ENCODE assay signal across 19 cellular contexts in genomic region chr17:80498920-80499410, GRCh38. TPM values are rescaled to one million over a fixed set of nuclear protein-coding genes. Genes with fewer than 3 reads are reported as not detected.
DNase-seq lines count a peak whose midpoint lies in the region; ATAC-seq, FAIRE-seq and TF ChIP-seq lines count a peak whose summit lies in the region.
"Had no signal": no experiment of that assay in that cellular context is flagged by ENCODE, and none has a peak within 500 bp of the region (broad histone marks: within the 10 kb centered on the region; RNA-seq: fewer than 3 reads in every experiment).

No MANE protein-coding gene starts in this region.

- no peaks in the 10 kb centered on the region for H3K9me3 ChIP-seq in right atrium auricular region
- H3K9me3 ChIP-seq in astrocyte (ENCODE audit: insufficient read depth, low read depth, low read length) = no peaks in the 10 kb centered on the region
- no peaks in the 10 kb centered on the region for H3K9me3 ChIP-seq in neuron (ENCODE audit: low read length)
- no peaks in the 10 kb centered on the region for H3K9me3 ChIP-seq in testis
- H3K9me3 ChIP-seq in Caco-2 = no peaks in the 10 kb centered on the region

- intact Hi-C loops in Right ventricle myocardium superior (cut with DNase I) = no loop called here
- intact Hi-C loops in testis (cut with DNase I; ENCODE audit: low total_unique reads) = no loop called here
- intact Hi-C loops in Caco-2 (cut with micrococcal nuclease; ENCODE audit: unreplicated experiment) = no loop called here

- H3K27me3 Mint-ChIP-seq in astrocyte (ENCODE audit: low read depth, unreplicated experiment) = peaks cover 50% of the 10 kb centered on the region
- no peaks in the 10 kb centered on the region for H3K27me3 Mint-ChIP-seq in Caco-2 (ENCODE audit: insufficient read depth, unreplicated experiment)

- H3K9me3 Mint-ChIP-seq in astrocyte (ENCODE audit: unreplicated experiment) = no peaks in the 10 kb centered on the region
- no peaks in the 10 kb centered on the region for H3K9me3 Mint-ChIP-seq in Caco-2 (ENCODE audit: unreplicated experiment)

- H2AFZ ChIP-seq in astrocyte (ENCODE audit: low read depth, low read length) (peak overlapping the region; percentile 80), neuron (ENCODE audit: low read depth, low read length) (no peak overlapping the region)

- H3K4me1 ChIP-seq in right atrium auricular region = no peaks in the 10 kb centered on the region
- peaks cover 23% of the 10 kb centered on the region for H3K4me1 ChIP-seq in astrocyte (ENCODE audit: insufficient read depth, low read length)
- peaks cover 20% of the 10 kb centered on the region for H3K4me1 ChIP-seq in neuron (ENCODE audit: insufficient read depth, low read length)
- peaks cover 36% of the 10 kb centered on the region for H3K4me1 ChIP-seq in testis
- no peaks in the 10 kb centered on the region for H3K4me1 ChIP-seq in Caco-2

- H3K36me3 ChIP-seq in right atrium auricular region (no peaks in the 10 kb centered on the region), astrocyte (ENCODE audit: insufficient read depth, low read length) (no peaks in the 10 kb centered on the region), neuron (ENCODE audit: insufficient read depth, low read length) (no peaks in the 10 kb centered on the region), testis (ENCODE audit: low read depth, missing control alignments) (no peaks in the 10 kb centered on the region), Caco-2 (ENCODE audit: control insufficient read depth, insufficient read depth, low read length) (no peaks in the 10 kb centered on the region)

- POLR2A ChIA-PET in Caco-2 (lab: Charles Lee) = no interaction called here

- WGBS in testis, 2 donors = 78 to 100% methylated on average over 1 to 11 of the region's 11 CpGs

- H3K27ac ChIP-seq in right atrium auricular region = no peak overlapping the region
- peak overlapping the region; percentile 11 for H3K27ac ChIP-seq in astrocyte (ENCODE audit: low read depth, low read length)
- peak overlapping the region in 1 of 2 donors; percentile 41 for H3K27ac ChIP-seq in testis

- no peak overlapping the region for H3K4me3 Mint-ChIP-seq in astrocyte (ENCODE audit: unreplicated experiment)
- H3K4me3 Mint-ChIP-seq in Caco-2 (ENCODE audit: unreplicated experiment) = no peak overlapping the region
- H3K4me3 Mint-ChIP-seq: CD14-positive monocyte, H9 had no signal

- H3K27ac Mint-ChIP-seq in astrocyte (ENCODE audit: unreplicated experiment) = no peak overlapping the region
- H3K27ac Mint-ChIP-seq in Caco-2 (ENCODE audit: unreplicated experiment) = no peak overlapping the region
- H3K27ac Mint-ChIP-seq: CD14-positive monocyte, H9 had no signal

- H3K4me1 Mint-ChIP-seq in astrocyte (ENCODE audit: low read depth, unreplicated experiment) = peaks cover 13% of the 10 kb centered on the region
- no peaks in the 10 kb centered on the region for H3K4me1 Mint-ChIP-seq in Caco-2 (ENCODE audit: low read depth, unreplicated experiment)
- H3K4me1 Mint-ChIP-seq: CD14-positive monocyte had no signal

- CTCF ChIA-PET in Caco-2 (lab: Charles Lee) = no interaction called here

- peak; percentile 37 for DNase-seq in Right ventricle myocardium superior
- DNase-seq in right atrium auricular region (ENCODE audit: low spot score) = no peak
- no peak for DNase-seq in astrocyte (ENCODE audit: low read depth)
- DNase-seq in NCI-H146 treated with DMSO at 0.1 percent for 48 hours (lab: John Stamatoyannopoulos, UW; ENCODE audit: unreplicated experiment) = no peak
- no peak for DNase-seq in testis
- no peak for DNase-seq in NCI-H345 (lab: John Stamatoyannopoulos, UW)
- DNase-seq in Caco-2 = no peak
- DNase-seq: COR-L47, DMS53, H9, MV-4-11, NCI-H1417 treated with DMSO at 0.1 percent for 48 hours, NCI-H2029 treated with DMSO at 0.1 percent for 48 hours, NCI-H526 treated with DMSO at 0.1 percent for 48 hours had no signal

- no peak for FAIRE-seq in astrocyte (lab: Jason Lieb, UNC)

- H3K27me3 ChIP-seq in right atrium auricular region (no peaks in the 10 kb centered on the region), astrocyte (ENCODE audit: insufficient read depth, low read length) (peaks cover 5% of the 10 kb centered on the region), neuron (ENCODE audit: insufficient read depth, low read length) (no peaks in the 10 kb centered on the region), testis (no peaks in the 10 kb centered on the region), Caco-2 (replicated peaks; ENCODE audit: control insufficient read depth, insufficient read depth, low read length) (no peaks in the 10 kb centered on the region)

- no TSS peak for BruUV-seq in Caco-2 (replicated peaks; lab: Mats Ljungman, UMichigan)

- H3K79me2 ChIP-seq in astrocyte (ENCODE audit: insufficient read depth, low read length) = no peaks in the 10 kb centered on the region

- no peak for TF ChIP-seq POLR2A in testis (IDR thresholded peaks at IDR 0.05)

- H3K4me3 ChIP-seq in right atrium auricular region (no peak overlapping the region), astrocyte (ENCODE audit: insufficient read depth, low read depth, low read length) (no peak overlapping the region), neuron (ENCODE audit: low read length) (peak overlapping the region; percentile 40), testis (no peak overlapping the region), Caco-2 (ENCODE audit: low read depth, low read length) (no peak overlapping the region)

- peak overlapping the region; percentile 66 for H3K4me2 ChIP-seq in astrocyte (ENCODE audit: low read length)

- no peaks in the 10 kb centered on the region for H3K36me3 Mint-ChIP-seq in astrocyte (ENCODE audit: low read depth, unreplicated experiment)
- H3K36me3 Mint-ChIP-seq in Caco-2 (ENCODE audit: insufficient read depth, unreplicated experiment) = no peaks in the 10 kb centered on the region
- H3K36me3 Mint-ChIP-seq: CD14-positive monocyte had no signal

- no peaks in the 10 kb centered on the region for H4K20me1 ChIP-seq in astrocyte (ENCODE audit: insufficient read depth, low read length)

- no peak for ATAC-seq in Right ventricle myocardium superior (ENCODE audit: poor library complexity)
- ATAC-seq: Panc1, SK-N-SH treated with all-trans-retinoic acid at 6 μM for 48 hours had no signal

- H3K9ac ChIP-seq in astrocyte (ENCODE audit: low read length) = peak overlapping the region; percentile 54

- TF ChIP-seq CTCF in right atrium auricular region (IDR thresholded peaks at IDR 0.05) (no peak), astrocyte (IDR thresholded peaks at IDR 0.05; ENCODE audit: insufficient read depth, low read depth, low read length) (no peak), testis (IDR thresholded peaks at IDR 0.05) (no peak), Caco-2 (IDR thresholded peaks at IDR 0.05; ENCODE audit: insufficient read depth in 1 of 2, low read depth in 1 of 2, low read length in 1 of 2, severe bottlenecking in 1 of 2, unreplicated experiment in 1 of 2) (no peak)

RNA-seq across cellular contexts. Expression of gene NPTX1, which starts 22.6 kb away (rescaled TPM):
- total RNA-seq in Right ventricle myocardium superior (not detected), right atrium auricular region (not detected), astrocyte (0.43 and 0.48 TPM in 2 replicates), testis (1 to 10 TPM; 1.7 to 3.8 TPM), Caco-2 (2022) (0.57 and 1.5 TPM in 2 replicates)
- polyA plus RNA-seq in testis (ENCODE audit: insufficient read depth, low read depth, low replicate concordance) = 3.7 TPM
- total RNA-seq: Right ventricle myocardium inferior had no signal
- polyA plus RNA-seq: CD14-positive monocyte had no signal

RNA-seq across cellular contexts. Expression of gene RPTOR, which starts 45.7 kb away (rescaled TPM):
- total RNA-seq in Right ventricle myocardium superior (19.0 TPM), right atrium auricular region (10 to 100 TPM; 19.9 to 22.6 TPM), astrocyte (32.0 and 33.1 TPM in 2 replicates), testis (10 to 100 TPM; 56.6 to 68.3 TPM), Caco-2 (2022) (60.0 and 66.7 TPM in 2 replicates)
- polyA plus RNA-seq in testis (ENCODE audit: insufficient read depth, low read depth, low replicate concordance) = 21.8 TPM
